Comparison of ENCODE assay signal across 8 cellular contexts in genomic region chr12:28191018-28191595, GRCh38. TPM values are rescaled to one million over a fixed set of nuclear protein-coding genes. Genes with fewer than 3 reads are reported as not detected.
DNase-seq lines count a peak whose midpoint lies in the region; ATAC-seq and TF ChIP-seq lines count a peak whose summit lies in the region.

No MANE protein-coding gene starts in this region.

- peaks cover 39% of the 10 kb centered on the region for H3K79me2 ChIP-seq in osteoblast (ENCODE audit: insufficient read depth, low read length)

- peak overlapping the region; percentile 98 for H2AFZ ChIP-seq in osteoblast (ENCODE audit: low read length)

- no peaks in the 10 kb centered on the region for H4K20me1 ChIP-seq in osteoblast (ENCODE audit: insufficient read depth, low read length)

- peaks cover 7% of the 10 kb centered on the region for H3K9me3 Mint-ChIP-seq in CD4-positive, alpha-beta T cell
- peaks cover 3% of the 10 kb centered on the region for H3K9me3 Mint-ChIP-seq in activated T-cell treated with anti-CD3 and anti-CD28 coated beads, Interleukin-2, amount 50 U/mL, for 4 hours

- POLR2A ChIA-PET in CD4-positive, alpha-beta T cell (lab: Charles Lee), result interaction anchor here (0.5 to 3.2 kb wide), 23 partner anchors 11 to 1358 kb away, joined by 3 to 31 read pairs (median 5); partner anchors contain the start of genes ITPR2, KLHL42 and MANSC4

- H3K4me3 Mint-ChIP-seq in CD4-positive, alpha-beta T cell, result peak overlapping the region; percentile 97
- H3K4me3 Mint-ChIP-seq in activated T-cell treated with anti-CD3 and anti-CD28 coated beads, Interleukin-2, amount 50 U/mL, for 4 hours, result peak overlapping the region; percentile 94

- H3K27me3 Mint-ChIP-seq in CD4-positive, alpha-beta T cell, result no peaks in the 10 kb centered on the region
- H3K27me3 Mint-ChIP-seq in activated T-cell treated with anti-CD3 and anti-CD28 coated beads, Interleukin-2, amount 50 U/mL, for 4 hours (ENCODE audit: low read depth), result no peaks in the 10 kb centered on the region

- H3K9me3 ChIP-seq in CD4-positive, alpha-beta T cell (ENCODE audit: control insufficient read depth, low read length), result no peaks in the 10 kb centered on the region
- H3K9me3 ChIP-seq in MG63 (no peaks in the 10 kb centered on the region; the same call in 1 of the 2 replicates), osteoblast (ENCODE audit: low read depth, low read length) (no peaks in the 10 kb centered on the region)

- peak overlapping the region; percentile 98 for H3K27ac ChIP-seq in CD4-positive, alpha-beta T cell (ENCODE audit: low read depth, low read length)
- H3K27ac ChIP-seq in osteoblast (ENCODE audit: low read depth, low read length), result peak overlapping the region; percentile 99

- peak in 9 of 10 experiments; percentile 8 to 34 (median 20) for DNase-seq in CD4-positive, alpha-beta T cell
- DNase-seq in MG63 (peak; percentile 68), fibroblast of villous mesenchyme (ENCODE audit: low read depth) (no peak), osteoblast (ENCODE audit: insufficient read length, low spot score, missing footprints) (peak; percentile 82)
- peak; percentile 33 for DNase-seq in activated T-cell treated with anti-CD3 and anti-CD28 coated beads, Interleukin-2, amount 50 U/mL, for 4 hours

- H3K27me3 ChIP-seq in CD4-positive, alpha-beta T cell (ENCODE audit: control insufficient read depth, insufficient read depth, low read length), result no peaks in the 10 kb centered on the region
- H3K27me3 ChIP-seq in MG63 (no peaks in the 10 kb centered on the region), osteoblast (ENCODE audit: insufficient read depth, low read length) (no peaks in the 10 kb centered on the region)

- H3K4me1 ChIP-seq in osteoblast (ENCODE audit: insufficient read depth, low read length), result peaks cover 10% of the 10 kb centered on the region

- peaks cover 49% of the 10 kb centered on the region for H3K36me3 Mint-ChIP-seq in CD4-positive, alpha-beta T cell (ENCODE audit: low read depth)
- H3K36me3 Mint-ChIP-seq in activated T-cell treated with anti-CD3 and anti-CD28 coated beads, Interleukin-2, amount 50 U/mL, for 4 hours (ENCODE audit: insufficient read depth), result peaks cover 19% of the 10 kb centered on the region

- intact Hi-C loops in CD4-positive, alpha-beta T cell (cut with DNase I, micrococcal nuclease), result loop anchor here (2.0 to 10.0 kb wide), 8 partner anchors 41 to 1184 kb away; partner anchors contain the start of genes MED21 (in 1 of the 2), MRPS35 (in 1 of the 2), STK38L (in 1 of the 2) and TM7SF3 (in 1 of the 2)

- H3K36me3 ChIP-seq in MG63 (no peaks in the 10 kb centered on the region), osteoblast (ENCODE audit: insufficient read depth, low read length) (no peaks in the 10 kb centered on the region)

- no peak for TF ChIP-seq CTCF in CD4-positive, alpha-beta T cell (IDR thresholded peaks at IDR 0.05)
- no peak for TF ChIP-seq CTCF in fibroblast of villous mesenchyme (IDR thresholded peaks at IDR 0.05; ENCODE audit: insufficient read depth, low read depth, low read length)
- no peak for TF ChIP-seq CTCF in osteoblast (IDR thresholded peaks at IDR 0.05; ENCODE audit: extremely low read depth, low read depth, low read length)

- peak overlapping the region; percentile 79 for H3K4me3 ChIP-seq in MG63
- peak overlapping the region; percentile 90 for H3K4me3 ChIP-seq in fibroblast of villous mesenchyme (ENCODE audit: low read depth, low read length)
- H3K4me3 ChIP-seq in osteoblast (ENCODE audit: insufficient read depth, low read length), result peak overlapping the region; percentile 96

- peak overlapping the region; percentile 99 for H3K27ac Mint-ChIP-seq in CD4-positive, alpha-beta T cell

- CTCF ChIA-PET in CD4-positive, alpha-beta T cell (lab: Charles Lee), result interaction anchor here (1.0 to 1.4 kb wide), 2 partner anchors 31 to 34 kb away, joined by 3 to 6 read pairs; no protein-coding TSS in a partner anchor

- peaks cover 68% of the 10 kb centered on the region for H3K4me1 Mint-ChIP-seq in CD4-positive, alpha-beta T cell (ENCODE audit: low read depth)
- H3K4me1 Mint-ChIP-seq in activated T-cell treated with anti-CD3 and anti-CD28 coated beads, Interleukin-2, amount 50 U/mL, for 4 hours (ENCODE audit: low read depth), result peaks cover 61% of the 10 kb centered on the region

- H3K4me2 ChIP-seq in osteoblast (ENCODE audit: insufficient read depth, low read length), result peak overlapping the region; percentile 97

- ATAC-seq in CD4-positive, alpha-beta T cell (ENCODE audit: poor library complexity), result peak; percentile 16
- peak; percentile 6 for ATAC-seq in GM21423 (IDR thresholded peaks at IDR 0.05; ENCODE audit: unreplicated experiment)
- peak; percentile 28 to 44 for ATAC-seq in activated T-cell treated with anti-CD3 and anti-CD28 coated beads, Interleukin-2, amount 50 U/mL, for 4 hours
- no peak for ATAC-seq in GM18520 (IDR thresholded peaks at IDR 0.05; ENCODE audit: unreplicated experiment)
- no peak for ATAC-seq in HG02571 (IDR thresholded peaks at IDR 0.05; ENCODE audit: unreplicated experiment)

RNA-seq across cellular contexts. Expression of gene CCDC91, which starts 0.9 kb away (rescaled TPM):
- total RNA-seq in CD4-positive, alpha-beta T cell, result 10 to 100 TPM; 52.9 to 55.3 TPM
- total RNA-seq in MG63 (2014; rRNA removed; shearing (Covaris generic); ENCODE audit: low replicate concordance), result 17.6 and 31.6 TPM in 2 replicates
- 10 to 100 TPM; 17.8 to 18.2 (median 18.1) TPM for total RNA-seq in activated T-cell treated with anti-CD3 and anti-CD28 coated beads, Interleukin-2, amount 50 U/mL, for 4 hours
- total RNA-seq in fibroblast of villous mesenchyme (22.5 and 30.7 TPM in 2 replicates), osteoblast (36.2 and 37.1 TPM in 2 replicates)

Comparison
In these comparisons a context has a peak if more than half of its experiments do, and no peak if none do; other contexts are left out.
1. ATAC-seq: peak in CD4-positive, alpha-beta T cell (single experiment), GM21423 (single experiment) and activated T-cell treated with anti-CD3 and anti-CD28 coated beads, Interleukin-2, amount 50 U/mL, for 4 hours (2 of 2); none in GM18520 (single experiment) and HG02571 (single experiment).
2. Peak in every context shown above with its lines, with median percentiles within 50 percentile points of each other: H3K4me3 ChIP-seq.